Comparison of ENCODE assay signal across 9 cellular contexts in the genomic region with DNA sequence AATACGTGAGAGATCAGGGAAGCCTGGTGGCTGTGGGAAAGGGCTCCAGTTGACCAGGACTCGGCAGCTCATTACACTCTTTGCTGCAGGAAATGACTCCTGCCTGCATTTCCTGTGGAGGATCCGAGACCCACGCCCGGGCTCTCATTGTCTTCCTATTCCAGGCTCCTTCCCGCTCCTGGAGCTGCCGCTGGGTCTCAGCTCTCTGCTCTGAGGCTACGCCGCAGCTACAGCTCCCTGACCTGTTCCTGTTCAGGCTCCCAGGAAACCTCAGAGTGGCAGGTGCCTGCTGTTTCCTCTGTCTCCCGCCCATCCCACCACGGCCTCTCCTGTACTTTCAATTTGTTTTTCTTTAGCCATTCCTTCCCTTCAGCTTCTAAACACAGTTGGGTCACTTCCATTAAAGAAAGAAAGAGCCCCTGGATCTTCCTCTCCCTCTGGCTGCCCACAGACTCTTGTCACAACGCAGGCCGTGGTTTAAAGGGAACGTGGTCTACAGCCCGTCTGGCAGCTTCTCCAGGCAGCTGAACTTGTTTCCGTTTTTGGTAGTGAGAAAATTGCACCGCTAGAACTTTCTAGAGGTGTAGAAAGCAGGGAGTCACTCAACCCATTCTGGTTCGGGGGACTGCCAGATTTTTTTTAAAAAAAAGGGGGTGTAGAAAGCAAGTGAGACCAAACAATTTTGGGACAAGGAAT.
DNase-seq lines count a peak whose midpoint lies in the region; ATAC-seq lines count a peak whose summit lies in the region.
"Had no signal": no experiment of that assay in that cellular context is flagged by ENCODE, and none has a peak within 500 bp of the region (broad histone marks: within the 10 kb centered on the region; RNA-seq: fewer than 3 reads in every experiment).

No MANE protein-coding gene starts in this region.

- H4K8ac ChIP-seq in mesendoderm (ENCODE audit: low read depth, low read length), result no peak overlapping the region

- no peak overlapping the region for H3K23ac ChIP-seq in mesendoderm (ENCODE audit: low read length)

- H3K36me3 Mint-ChIP-seq in activated naive CD8-positive, alpha-beta T cell, result no peaks in the 10 kb centered on the region

- no peak overlapping the region for H4K5ac ChIP-seq in mesendoderm (ENCODE audit: low read length)

- WGBS in mesendoderm (ENCODE audit: extremely low coverage, insufficient coverage, low lambda C conversion rate), result no CpG with 5 or more reads among the region's 18 CpGs

- peak overlapping the region in 9 of 11 experiments; percentile 13 to 73 (median 38); a peak in 13 of 22 replicates for H3K27ac ChIP-seq in BLaER1 treated with 17β-estradiol and CSF1 and Interleukin-3, amounts not matched to agents 10 nM and 100 nM
- no peak overlapping the region for H3K27ac ChIP-seq in mesendoderm (ENCODE audit: low read depth, low read length)

- no peak overlapping the region for H2BK5ac ChIP-seq in mesendoderm (ENCODE audit: low read length)

- ATAC-seq in HG02678 (IDR thresholded peaks at IDR 0.05; ENCODE audit: unreplicated experiment) (peak; percentile 43), HG02759 (IDR thresholded peaks at IDR 0.05; ENCODE audit: unreplicated experiment) (no peak)
- ATAC-seq: body of pancreas had no signal

- H3K27me3 Mint-ChIP-seq in activated naive CD8-positive, alpha-beta T cell, result no peaks in the 10 kb centered on the region

- H3K9me3 Mint-ChIP-seq in activated naive CD8-positive, alpha-beta T cell (ENCODE audit: low read depth), result no peaks in the 10 kb centered on the region

- H3K36me3 ChIP-seq in BLaER1 treated with 17β-estradiol and CSF1 and Interleukin-3, amounts not matched to agents 10 nM and 100 nM, result no peaks in the 10 kb centered on the region
- H3K36me3 ChIP-seq in mesendoderm (ENCODE audit: control insufficient read depth, insufficient read depth, low read length), result no peaks in the 10 kb centered on the region

- no peak overlapping the region for H2BK15ac ChIP-seq in mesendoderm (replicated peaks; ENCODE audit: low read depth)

- H4K20me1 ChIP-seq in BLaER1 treated with 17β-estradiol and CSF1 and Interleukin-3, amounts not matched to agents 10 nM and 100 nM, result no peaks in the 10 kb centered on the region

- DNase-seq in mesendoderm (peak; percentile 46), mucosa of gallbladder (ENCODE audit: low spot score) (no peak), HuH-7 (ENCODE audit: low spot score) (no peak), glomerular visceral epithelial cell (ENCODE audit: extremely low spot score) (no peak)

- peak overlapping the region; percentile 81 to 97 (median 87) for H3K4me2 ChIP-seq in BLaER1 treated with 17β-estradiol and CSF1 and Interleukin-3, amounts not matched to agents 10 nM and 100 nM
- no peak overlapping the region for H3K4me2 ChIP-seq in mesendoderm (ENCODE audit: low read length)

- H3K4ac ChIP-seq in mesendoderm (ENCODE audit: low read depth, low read length), result no peak overlapping the region

- no peaks in the 10 kb centered on the region for H3K79me2 ChIP-seq in mesendoderm (ENCODE audit: control insufficient read depth, insufficient read depth, low read length)

- no peak overlapping the region for H3K18ac ChIP-seq in mesendoderm (ENCODE audit: low read length)

- no peak overlapping the region for H2BK120ac ChIP-seq in mesendoderm (ENCODE audit: low read depth, low read length)

- H2AK5ac ChIP-seq in mesendoderm (ENCODE audit: low read length), result no peak overlapping the region

- peak overlapping the region; percentile 16 to 63 (median 45); a peak in 16 of 20 replicates for H3K4me3 ChIP-seq in BLaER1 treated with 17β-estradiol and CSF1 and Interleukin-3, amounts not matched to agents 10 nM and 100 nM
- H3K4me3 ChIP-seq in mesendoderm (ENCODE audit: low read length), result no peak overlapping the region
- H3K4me3 ChIP-seq: body of pancreas had no signal

- peak overlapping the region in 10 of 11 experiments; percentile 8 to 74 (median 42); a peak in 16 of 22 replicates for H3K9ac ChIP-seq in BLaER1 treated with 17β-estradiol and CSF1 and Interleukin-3, amounts not matched to agents 10 nM and 100 nM
- no peak overlapping the region for H3K9ac ChIP-seq in mesendoderm (ENCODE audit: low read length)

- peak overlapping the region; percentile 22 for H3K27ac Mint-ChIP-seq in activated naive CD8-positive, alpha-beta T cell

- H3K9me3 ChIP-seq in BLaER1 treated with 17β-estradiol and CSF1 and Interleukin-3, amounts not matched to agents 10 nM and 100 nM (replicated peaks in 1 of 11), result no peaks in the 10 kb centered on the region
- H3K9me3 ChIP-seq: body of pancreas had no signal

- H3K4me3 Mint-ChIP-seq in activated naive CD8-positive, alpha-beta T cell, result peak overlapping the region; percentile 93

- peaks cover 20% of the 10 kb centered on the region for H3K4me1 Mint-ChIP-seq in activated naive CD8-positive, alpha-beta T cell (ENCODE audit: low read depth)

- H3K4me1 ChIP-seq in BLaER1 treated with 17β-estradiol and CSF1 and Interleukin-3, amounts not matched to agents 10 nM and 100 nM, result peaks cover 23 to 50% (median 28%) of the 10 kb centered on the region in 10 experiments
- H3K4me1 ChIP-seq in mesendoderm (ENCODE audit: control insufficient read depth, low read depth, low read length), result no peaks in the 10 kb centered on the region
- H3K4me1 ChIP-seq: body of pancreas had no signal

- no peaks in the 10 kb centered on the region for H3K79me1 ChIP-seq in mesendoderm (ENCODE audit: low read length)

- peak overlapping the region; percentile 10 for H3K56ac ChIP-seq in mesendoderm (ENCODE audit: low read length)

- H3K27me3 ChIP-seq in BLaER1 treated with 17β-estradiol and CSF1 and Interleukin-3, amounts not matched to agents 10 nM and 100 nM, result no peaks in the 10 kb centered on the region
- H3K27me3 ChIP-seq in mesendoderm (ENCODE audit: insufficient read depth, low read length, poor library complexity), result no peaks in the 10 kb centered on the region
- H3K27me3 ChIP-seq: body of pancreas had no signal
